In genomic region chr18:27355308-27355707, GRCh38 we compare ENCODE assay signal across 21 cellular contexts.
DNase-seq lines count a peak whose midpoint lies in the region; ATAC-seq and TF ChIP-seq lines count a peak whose summit lies in the region.
"Had no signal": no experiment of that assay in that cellular context is flagged by ENCODE, and none has a peak within 500 bp of the region (broad histone marks: within the 10 kb centered on the region; RNA-seq: fewer than 3 reads in every experiment).

No MANE protein-coding gene starts in this region.

- H3K36me3 ChIP-seq in GM23338 (ENCODE audit: insufficient read depth) (no peaks in the 10 kb centered on the region), psoas muscle (ENCODE audit: insufficient read depth in 1 of 2, low read depth in 1 of 2) (no peaks in the 10 kb centered on the region)
- H3K36me3 ChIP-seq in CD8-positive, alpha-beta T cell (ENCODE audit: insufficient read depth, low read length) = no peaks in the 10 kb centered on the region
- H3K36me3 ChIP-seq: BLaER1 treated with 17β-estradiol and CSF1 and Interleukin-3, amounts not matched to agents 10 nM and 100 nM had no signal

- POLR2A ChIA-PET in CD8-positive, alpha-beta T cell (lab: Charles Lee) = no interaction called here

- H2AFZ ChIP-seq in GM23338 = peak overlapping the region; percentile 69; the same call in 1 of the 2 replicates

- CTCF ChIA-PET in CD8-positive, alpha-beta T cell (lab: Charles Lee) = no interaction called here

- H3K27ac ChIP-seq in GM23338 (ENCODE audit: low read depth) (no peak overlapping the region), psoas muscle (no peak overlapping the region)
- no peak overlapping the region for H3K27ac ChIP-seq in CD8-positive, alpha-beta T cell (ENCODE audit: low read depth, low read length)
- H3K27ac ChIP-seq: 22Rv1; A549; BLaER1 treated with 17β-estradiol and CSF1 and Interleukin-3, amounts not matched to agents 10 nM and 100 nM; C4-2B had no signal

- no peaks in the 10 kb centered on the region for H3K79me2 ChIP-seq in GM23338 (replicated peaks; ENCODE audit: insufficient read depth)

- DNase-seq in GM23338 (ENCODE audit: low spot score) = no peak
- peak; percentile 30 for DNase-seq in myocyte (ENCODE audit: low read depth)
- DNase-seq in psoas muscle = no peak
- no peak for DNase-seq in CD8-positive, alpha-beta T cell
- DNase-seq in OCI-M2 (lab: John Stamatoyannopoulos, UW; ENCODE audit: unreplicated experiment) = no peak
- DNase-seq: AML-193; CD4-positive, alpha-beta T cell; CD8-positive, alpha-beta memory T cell; COR-L47; DMS 273 treated with DMSO at 0.1 percent for 48 hours; DMS153; DMS53; DMS79; DND-41; EL; GDM1 had no signal

- 0 out of 2 replicates have a peak, but pooled peaks cover 8% of the 10 kb centered on the region for H3K9me2 ChIP-seq in GM23338 (ENCODE audit: insufficient read depth)

- no peak for ATAC-seq in GM23338
- ATAC-seq in psoas muscle = peak in 3 of 4 donors; percentile 58 to 78 (median 71)
- ATAC-seq in CD8-positive, alpha-beta T cell = no peak
- ATAC-seq: A549 had no signal

- H3K27me3 ChIP-seq in GM23338 (ENCODE audit: insufficient read depth) (no peaks in the 10 kb centered on the region), psoas muscle (ENCODE audit: insufficient read depth in 3 of 3, low read length in 2 of 3) (no peaks in the 10 kb centered on the region)
- no peaks in the 10 kb centered on the region for H3K27me3 ChIP-seq in CD8-positive, alpha-beta T cell (ENCODE audit: insufficient read depth, low read length)
- H3K27me3 ChIP-seq: BLaER1 treated with 17β-estradiol and CSF1 and Interleukin-3, amounts not matched to agents 10 nM and 100 nM had no signal

- no peak for TF ChIP-seq CTCF in GM23338 (conservative IDR thresholded peaks at IDR 0.05; ENCODE audit: low read depth in 2 of 2)
- no peak for TF ChIP-seq CTCF in psoas muscle (IDR thresholded peaks at IDR 0.05)
- TF ChIP-seq CTCF in CD8-positive, alpha-beta T cell (IDR thresholded peaks at IDR 0.05) = no peak

- H3K4me3 Mint-ChIP-seq in GM23338 = no peak overlapping the region
- no peak overlapping the region for H3K4me3 Mint-ChIP-seq in CD8-positive, alpha-beta T cell
- H3K4me3 Mint-ChIP-seq: B cell; CD4-positive, alpha-beta T cell; CD8-positive, alpha-beta memory T cell had no signal

- H3K9me3 ChIP-seq in psoas muscle = no peaks in the 10 kb centered on the region
- no peaks in the 10 kb centered on the region for H3K9me3 ChIP-seq in CD8-positive, alpha-beta T cell (ENCODE audit: low read length)
- H3K9me3 ChIP-seq: A549; BLaER1 treated with 17β-estradiol and CSF1 and Interleukin-3, amounts not matched to agents 10 nM and 100 nM had no signal

- no peaks in the 10 kb centered on the region for H3F3A ChIP-seq in GM23338 (replicated peaks; ENCODE audit: low read depth)

- H3K4me1 Mint-ChIP-seq in GM23338 = no peaks in the 10 kb centered on the region
- H3K4me1 Mint-ChIP-seq in CD8-positive, alpha-beta T cell (ENCODE audit: low read depth) = no peaks in the 10 kb centered on the region
- H3K4me1 Mint-ChIP-seq: B cell; CD8-positive, alpha-beta memory T cell had no signal

- no peaks in the 10 kb centered on the region for H3K4me1 ChIP-seq in GM23338 (ENCODE audit: insufficient read depth)
- H3K4me1 ChIP-seq in psoas muscle = no peaks in the 10 kb centered on the region
- no peaks in the 10 kb centered on the region for H3K4me1 ChIP-seq in CD8-positive, alpha-beta T cell (ENCODE audit: insufficient read depth, low read length)
- H3K4me1 ChIP-seq: A549; BLaER1 treated with 17β-estradiol and CSF1 and Interleukin-3, amounts not matched to agents 10 nM and 100 nM had no signal

- H3K9me3 Mint-ChIP-seq in GM23338 = no peaks in the 10 kb centered on the region
- peaks cover 5% of the 10 kb centered on the region for H3K9me3 Mint-ChIP-seq in CD8-positive, alpha-beta T cell

- 53 to 70% (median 64%) methylated on average over 5 of the region's 5 CpGs for WGBS in psoas muscle, 3 donors

- no peak overlapping the region for H3K4me2 ChIP-seq in GM23338
- H3K4me2 ChIP-seq: A549; BLaER1 treated with 17β-estradiol and CSF1 and Interleukin-3, amounts not matched to agents 10 nM and 100 nM had no signal

- H3K4me3 ChIP-seq in GM23338 (no peak overlapping the region), psoas muscle (no peak overlapping the region)
- no peak overlapping the region for H3K4me3 ChIP-seq in CD8-positive, alpha-beta T cell (ENCODE audit: low read depth, low read length)
- H3K4me3 ChIP-seq: A549; BLaER1 treated with 17β-estradiol and CSF1 and Interleukin-3, amounts not matched to agents 10 nM and 100 nM had no signal

- H4K20me1 ChIP-seq in GM23338 (replicated peaks; ENCODE audit: insufficient read depth) = no peaks in the 10 kb centered on the region
- H4K20me1 ChIP-seq: BLaER1 treated with 17β-estradiol and CSF1 and Interleukin-3, amounts not matched to agents 10 nM and 100 nM had no signal

- no peak overlapping the region for H3K27ac Mint-ChIP-seq in GM23338
- no peak overlapping the region for H3K27ac Mint-ChIP-seq in CD8-positive, alpha-beta T cell
- H3K27ac Mint-ChIP-seq: B cell; CD4-positive, alpha-beta T cell; CD8-positive, alpha-beta memory T cell had no signal

- intact Hi-C loops in psoas muscle (cut with DNase I) = loop anchor here in 1 of 2 donors (5.0 kb wide), 1 partner anchor 33 kb away; no protein-coding TSS in a partner anchor
- intact Hi-C loops in CD8-positive, alpha-beta T cell (cut with DNase I, micrococcal nuclease) = no loop called here

- no peaks in the 10 kb centered on the region for H3K36me3 Mint-ChIP-seq in GM23338 (ENCODE audit: low read depth)
- H3K36me3 Mint-ChIP-seq in CD8-positive, alpha-beta T cell = no peaks in the 10 kb centered on the region
- H3K36me3 Mint-ChIP-seq: CD8-positive, alpha-beta memory T cell had no signal

- peaks cover 3% of the 10 kb centered on the region for H3K27me3 Mint-ChIP-seq in GM23338 (ENCODE audit: insufficient read depth, low read depth, poor library complexity)
- no peaks in the 10 kb centered on the region for H3K27me3 Mint-ChIP-seq in CD8-positive, alpha-beta T cell (ENCODE audit: low read depth)
- H3K27me3 Mint-ChIP-seq: B cell; CD4-positive, alpha-beta T cell; CD8-positive, alpha-beta memory T cell had no signal

TF ChIP-seq in GM23338, 12 proteins besides CTCF, POLR2A, EP300 and RAD21 (continues in another document):
- no peak for TF ChIP-seq ZNF462 (CRISPR knock-in tag; IDR thresholded peaks at IDR 0.05)
- TF ChIP-seq EZH2 (IDR thresholded peaks at IDR 0.05; ENCODE audit: low read depth, unreplicated experiment) = no peak

Comparison
In these comparisons a context has a peak if more than half of its experiments do, and no peak if none do; other contexts are left out.
1. ATAC-seq: peak in psoas muscle (3 of 4); none in GM23338 (single experiment) and CD8-positive, alpha-beta T cell (single experiment).